ENCODE assay signal across 24 cellular contexts in the genomic region with DNA sequence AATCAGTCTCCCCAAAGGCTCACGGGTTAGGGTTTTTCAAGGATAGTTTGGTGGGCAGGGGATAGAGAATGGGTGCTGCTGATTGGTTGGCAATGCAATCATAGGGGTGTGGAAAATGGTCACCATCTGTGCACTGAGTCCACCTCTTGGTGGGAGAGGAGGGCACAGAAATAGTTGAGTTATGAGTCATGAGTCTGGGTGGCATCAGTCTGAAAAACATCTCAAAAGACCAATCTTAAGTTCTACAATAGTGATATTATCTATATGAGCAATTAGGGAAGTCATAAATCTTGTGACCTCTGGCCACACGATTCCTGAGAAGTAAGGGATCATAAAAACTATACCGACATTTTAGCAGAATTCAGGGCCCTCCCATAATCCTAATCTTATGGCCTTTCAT.
DNase-seq lines count a peak whose midpoint lies in the region; ATAC-seq and TF ChIP-seq lines count a peak whose summit lies in the region.
"Had no signal": no experiment of that assay in that cellular context is flagged by ENCODE, and none has a peak within 500 bp of the region (broad histone marks: within the 10 kb centered on the region; RNA-seq: fewer than 3 reads in every experiment).

No MANE protein-coding gene starts in this region.

- no peak overlapping the region for H3K4me2 ChIP-seq in mesenchymal stem cell (ENCODE audit: low read length, poor library complexity, severe bottlenecking)

- peak; percentile 43; the same call in 1 of the 3 replicates for ATAC-seq in RWPE2 (ENCODE audit: low read depth)
- ATAC-seq in HG03457 (IDR thresholded peaks at IDR 0.05; ENCODE audit: unreplicated experiment): no peak
- ATAC-seq: activated naive CD4-positive, alpha-beta T cell treated with anti-CD3 and anti-CD28 coated beads, Interleukin-2, amount 50 U/mL, for 72 hours; natural killer cell; right lobe of liver had no signal

- H3K27ac ChIP-seq in RWPE2 (ENCODE audit: poor library complexity, severe bottlenecking): peak overlapping the region; percentile 24
- no peak overlapping the region for H3K27ac ChIP-seq in mesenchymal stem cell (ENCODE audit: low read length, poor library complexity, severe bottlenecking)
- H3K27ac ChIP-seq: ascending aorta, HL-60, ovary, right lobe of liver, RWPE1, suprapubic skin, vagina had no signal

- peaks cover 3% of the 10 kb centered on the region for H3K4me1 ChIP-seq in RWPE2 (ENCODE audit: insufficient read depth, poor library complexity, severe bottlenecking)
- peaks cover 5% of the 10 kb centered on the region for H3K4me1 ChIP-seq in mesenchymal stem cell (ENCODE audit: control insufficient read depth, insufficient read depth, low read depth, low read length)
- H3K4me1 ChIP-seq: ascending aorta, right lobe of liver, suprapubic skin, vagina had no signal

- no peak for TF ChIP-seq CTCF in HFFc6 (IDR thresholded peaks at IDR 0.05)
- TF ChIP-seq CTCF in RWPE2 (IDR thresholded peaks at IDR 0.05; ENCODE audit: poor library complexity, severe bottlenecking): no peak
- TF ChIP-seq CTCF in Calu3 (IDR thresholded peaks at IDR 0.05; ENCODE audit: unreplicated experiment): no peak

- no peak overlapping the region for H3K18ac ChIP-seq in mesenchymal stem cell (ENCODE audit: low read depth in 1 of 2, low read length in 2 of 2)

- no peak overlapping the region for H3K27ac Mint-ChIP-seq in HFFc6
- H3K27ac Mint-ChIP-seq in Calu3 (ENCODE audit: unreplicated experiment): no peak overlapping the region
- H3K27ac Mint-ChIP-seq: activated naive CD4-positive, alpha-beta T cell treated with anti-CD3 and anti-CD28 coated beads, Interleukin-2, amount 50 U/mL, for 72 hours; CD4-positive, alpha-beta memory T cell; natural killer cell had no signal

- no peak overlapping the region for H2AK5ac ChIP-seq in mesenchymal stem cell (ENCODE audit: low read length, severe bottlenecking)

- WGBS in mesenchymal stem cell: 25% methylated on average over 3 of the region's 3 CpGs

- H3K36me3 ChIP-seq in RWPE2 (ENCODE audit: low read depth) (no peaks in the 10 kb centered on the region), mesenchymal stem cell (ENCODE audit: control insufficient read depth in 1 of 2, insufficient read depth in 2 of 2, low read depth in 1 of 2, low read length in 2 of 2) (no peaks in the 10 kb centered on the region)
- H3K36me3 ChIP-seq: ascending aorta, ovary, right lobe of liver, suprapubic skin, vagina had no signal

- DNase-seq in CD1c-positive myeloid dendritic cell (ENCODE audit: extremely low spot score) (peak; percentile 52), HFFc6 (peak; percentile 2), RWPE2 (ENCODE audit: low spot score) (no peak), mesenchymal stem cell (peak; percentile 71), Calu3 (no peak), NCI-H2029 (lab: John Stamatoyannopoulos, UW) (no peak), NCI-H774 (lab: John Stamatoyannopoulos, UW) (no peak)
- DNase-seq: activated CD4-positive, alpha-beta T cell treated with anti-CD3 and anti-CD28 coated beads for 4 hours; CD4-positive, alpha-beta memory T cell; DND-41; erythroblast; kidney glomerular epithelial cell; natural killer cell; NCI-H187; ovary; right lobe of liver had no signal

- H3K36me3 Mint-ChIP-seq in HFFc6 (ENCODE audit: low read depth) (no peaks in the 10 kb centered on the region), Calu3 (ENCODE audit: insufficient read depth, unreplicated experiment) (peaks cover 3% of the 10 kb centered on the region)
- H3K36me3 Mint-ChIP-seq: activated naive CD4-positive, alpha-beta T cell treated with anti-CD3 and anti-CD28 coated beads, Interleukin-2, amount 50 U/mL, for 72 hours; CD4-positive, alpha-beta memory T cell; natural killer cell had no signal

- H3K79me1 ChIP-seq in mesenchymal stem cell (replicated peaks; ENCODE audit: low read length, poor library complexity, severe bottlenecking): no peaks in the 10 kb centered on the region

- no peak overlapping the region for H4K91ac ChIP-seq in mesenchymal stem cell (ENCODE audit: low read length)

- no peak overlapping the region for H2BK120ac ChIP-seq in mesenchymal stem cell (ENCODE audit: low read depth, low read length)

- intact Hi-C loops in Calu3 (cut with micrococcal nuclease; ENCODE audit: unreplicated experiment): loop anchor here (2.0 to 10.0 kb wide), 3 partner anchors 37 to 624 kb away; no protein-coding TSS in a partner anchor

- H3K4ac ChIP-seq in mesenchymal stem cell (ENCODE audit: low read depth in 1 of 2, low read length in 2 of 2): no peak overlapping the region

- no peak overlapping the region for H2BK5ac ChIP-seq in mesenchymal stem cell (ENCODE audit: low read depth, low read length, poor library complexity, severe bottlenecking)

- CTCF ChIA-PET in Calu3 (lab: Charles Lee): interaction anchor here (1.6 kb wide), 1 partner anchor 38 kb away, joined by 8 read pairs; no protein-coding TSS in a partner anchor

- no peak overlapping the region for H2BK15ac ChIP-seq in mesenchymal stem cell (ENCODE audit: low read depth, poor library complexity, severe bottlenecking)

- no peak overlapping the region for H3K4me3 ChIP-seq in RWPE2 (ENCODE audit: severe bottlenecking)
- no peak overlapping the region for H3K4me3 ChIP-seq in mesenchymal stem cell (ENCODE audit: insufficient read depth in 1 of 2, low read depth in 1 of 2, low read length in 2 of 2)
- H3K4me3 ChIP-seq: ascending aorta, ovary, right lobe of liver, suprapubic skin, vagina had no signal

- H3K23ac ChIP-seq in mesenchymal stem cell (ENCODE audit: low read length in 2 of 2): no peak overlapping the region

- no TSS peak for BruUV-seq in Calu3 (replicated peaks; lab: Mats Ljungman, UMichigan)

- H3K9me3 ChIP-seq in RWPE2 (ENCODE audit: severe bottlenecking) (no peaks in the 10 kb centered on the region), mesenchymal stem cell (ENCODE audit: control insufficient read depth, low read length) (no peaks in the 10 kb centered on the region)
- H3K9me3 ChIP-seq: ascending aorta, ovary, right lobe of liver, suprapubic skin, vagina had no signal

- H3K9ac ChIP-seq in mesenchymal stem cell (ENCODE audit: low read length): no peak overlapping the region

- H3K27me3 Mint-ChIP-seq in HFFc6 (ENCODE audit: insufficient read depth) (peaks cover 10% of the 10 kb centered on the region), Calu3 (ENCODE audit: unreplicated experiment) (peaks cover 64% of the 10 kb centered on the region)

- H3K14ac ChIP-seq in mesenchymal stem cell (ENCODE audit: low read length in 2 of 2): no peak overlapping the region

- H3K4me1 Mint-ChIP-seq in HFFc6 (ENCODE audit: low read depth): peaks cover 21% of the 10 kb centered on the region
- peaks cover 10% of the 10 kb centered on the region for H3K4me1 Mint-ChIP-seq in Calu3 (ENCODE audit: low read depth, unreplicated experiment)
- H3K4me1 Mint-ChIP-seq: central memory CD8-positive, alpha-beta T cell; natural killer cell had no signal

- no peaks in the 10 kb centered on the region for H3K9me3 Mint-ChIP-seq in HFFc6
- no peaks in the 10 kb centered on the region for H3K9me3 Mint-ChIP-seq in Calu3 (ENCODE audit: low read depth, unreplicated experiment)
- H3K9me3 Mint-ChIP-seq: activated naive CD4-positive, alpha-beta T cell treated with anti-CD3 and anti-CD28 coated beads, Interleukin-2, amount 50 U/mL, for 72 hours; CD4-positive, alpha-beta memory T cell; central memory CD8-positive, alpha-beta T cell; natural killer cell had no signal

- H2BK12ac ChIP-seq in mesenchymal stem cell (ENCODE audit: low read length in 2 of 2): no peak overlapping the region

- no peak overlapping the region for H4K8ac ChIP-seq in mesenchymal stem cell (ENCODE audit: low read length)

- H2AFZ ChIP-seq in mesenchymal stem cell (ENCODE audit: low read depth, low read length): no peak overlapping the region

- H3K4me3 Mint-ChIP-seq in HFFc6 (no peak overlapping the region), Calu3 (ENCODE audit: low read depth, unreplicated experiment) (no peak overlapping the region)
- H3K4me3 Mint-ChIP-seq: CD4-positive, alpha-beta memory T cell; central memory CD8-positive, alpha-beta T cell; natural killer cell had no signal

- H3K27me3 ChIP-seq in RWPE2 (ENCODE audit: insufficient read depth, poor library complexity, severe bottlenecking) (no peaks in the 10 kb centered on the region), mesenchymal stem cell (ENCODE audit: control insufficient read depth in 1 of 2, insufficient read depth in 1 of 2, low read length in 2 of 2) (peaks cover 0 to 24% of the 10 kb centered on the region in 2 experiments)
- H3K27me3 ChIP-seq: ascending aorta, ovary, right lobe of liver, vagina had no signal

Comparison
In these comparisons a context has a peak if more than half of its experiments do, and no peak if none do; other contexts are left out.
1. DNase-seq: peak in CD1c-positive myeloid dendritic cell (single experiment), HFFc6 (single experiment) and mesenchymal stem cell (single experiment); none in RWPE2 (single experiment), Calu3 (single experiment), NCI-H2029 (single experiment) and NCI-H774 (single experiment).